ENCODE assay signal across 8 cellular contexts in genomic region chr6:28266962-28267694, GRCh38. TPM values are rescaled to one million over a fixed set of nuclear protein-coding genes. Genes with fewer than 3 reads are reported as not detected.
A peak's percentile ranks its signal among the peaks of the same experiment; 100 is the strongest.
DNase-seq lines count a peak whose midpoint lies in the region; ATAC-seq, FAIRE-seq and TF ChIP-seq lines count a peak whose summit lies in the region.

TSS of gene ZSCAN26 (plus strand) at chr6:28267143. CDS start at chr6:28271920, 4,777 bp downstream.

- H3K27me3 ChIP-seq in small intestine (ENCODE audit: control insufficient read depth in 2 of 2, insufficient read depth in 2 of 2, low read length in 2 of 2): no peaks in the 10 kb centered on the region

- TF ChIP-seq CTCF in WI38 (IDR thresholded peaks at IDR 0.05; ENCODE audit: low read depth, low read length): no peak
- no peak for TF ChIP-seq CTCF in cardiac fibroblast (IDR thresholded peaks at IDR 0.05; ENCODE audit: low read depth, low read length)

- peaks cover 0 to 4% of the 10 kb centered on the region in 2 donors for H3K4me1 ChIP-seq in small intestine (ENCODE audit: control insufficient read depth in 2 of 2, insufficient read depth in 1 of 2, low read depth in 1 of 2, low read length in 1 of 2)

- H3K36me3 ChIP-seq in small intestine (ENCODE audit: control insufficient read depth in 2 of 2, insufficient read depth in 2 of 2, low read length in 2 of 2): peaks cover 0 to under 1% of the 10 kb centered on the region in 2 donors

- WGBS in small intestine, 3 donors: 0 to 1% (median 0%) methylated on average over 32 of the region's 32 CpGs

- ATAC-seq in GM18873 (IDR thresholded peaks at IDR 0.05; ENCODE audit: low FRiP score, unreplicated experiment) (peak; percentile 82), HG03108 (IDR thresholded peaks at IDR 0.05; ENCODE audit: unreplicated experiment) (peak; percentile 91)

- peak within 1 kb of the TSS; percentile 65 to 71 for H3K27ac ChIP-seq in small intestine (ENCODE audit: low read depth in 1 of 2, low read length in 1 of 2)

- peak within 1 kb of the TSS; percentile 79 for H3K4me3 ChIP-seq in WI38 (ENCODE audit: low read depth, low read length)
- peak within 1 kb of the TSS; percentile 52 to 72 for H3K4me3 ChIP-seq in cardiac fibroblast (replicated peaks in 1 of 2; ENCODE audit: low read depth in 2 of 2, low read length in 2 of 2)
- H3K4me3 ChIP-seq in small intestine (ENCODE audit: low read depth in 1 of 2, low read length in 2 of 2): peak within 1 kb of the TSS; percentile 58 to 92

- no peak for FAIRE-seq in small intestine (lab: Jason Lieb, UNC)

- peak; percentile 78 for DNase-seq in AG08395 (ENCODE audit: low spot score)
- DNase-seq in NCI-H2171 treated with DMSO at 0.1 percent for 48 hours (lab: John Stamatoyannopoulos, UW): peak; percentile 90
- peak; percentile 91 to 93 for DNase-seq in cardiac fibroblast (ENCODE audit: low read depth in 2 of 2)
- peak; percentile 84 for DNase-seq in iPS-NIHi11 (ENCODE audit: low spot score)
- peak; percentile 85 for DNase-seq in small intestine

- no peaks in the 10 kb centered on the region for H3K9me3 ChIP-seq in small intestine (ENCODE audit: control insufficient read depth, low read depth)

RNA-seq across cellular contexts. Expression of gene ZSCAN26, which starts in this region (rescaled TPM):
- 1 to 10 TPM; 4.7 to 8.3 (median 5.1) TPM for polyA plus RNA-seq in small intestine

Comparison
In these comparisons a context has a peak if more than half of its experiments do, and no peak if none do; other contexts are left out.
1. Peak in every context shown above with its lines: DNase-seq, ATAC-seq, H3K4me3 ChIP-seq and H3K27ac ChIP-seq.